1 cellular context compared by ENCODE assay signal in the genomic region with DNA sequence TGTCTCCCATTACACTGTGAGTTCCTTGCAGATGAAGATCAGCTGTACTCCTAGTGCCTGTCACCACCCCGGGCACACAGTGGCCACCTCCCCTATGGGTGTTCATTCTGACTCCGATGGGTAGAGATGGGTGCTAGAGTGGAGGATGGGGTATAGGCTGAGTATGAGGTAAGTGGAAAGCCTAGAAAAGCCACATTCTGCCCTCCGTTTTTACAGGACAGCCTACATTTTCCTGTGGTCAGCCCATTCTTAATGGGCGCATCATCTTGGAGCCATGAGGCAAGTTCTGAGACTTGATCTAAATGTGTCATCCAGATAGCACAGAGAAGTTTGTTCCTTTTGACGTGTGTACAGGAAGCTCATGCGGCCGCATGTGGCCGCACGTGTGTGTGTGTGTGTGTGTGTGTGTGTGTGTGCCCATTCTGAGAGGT.
TF ChIP-seq lines count a peak whose summit lies in the region.

No MANE protein-coding gene starts in this region.

TF ChIP-seq in H1, 55 proteins besides CTCF, POLR2A, EP300 and RAD21 (continued from another document):
- TF ChIP-seq CHD7 (IDR thresholded peaks at IDR 0.05; ENCODE audit: insufficient replicate concordance, low read length) (no peak), SRF (IDR thresholded peaks at IDR 0.05; ENCODE audit: low read depth, low read length) (no peak), SIN3A (conservative IDR thresholded peaks at IDR 0.05 in 1 of 2, IDR thresholded peaks at IDR 0.05 in 1 of 2; ENCODE audit: low read depth in 1 of 2, low read length in 2 of 2) (no peak)
